In the genomic region with DNA sequence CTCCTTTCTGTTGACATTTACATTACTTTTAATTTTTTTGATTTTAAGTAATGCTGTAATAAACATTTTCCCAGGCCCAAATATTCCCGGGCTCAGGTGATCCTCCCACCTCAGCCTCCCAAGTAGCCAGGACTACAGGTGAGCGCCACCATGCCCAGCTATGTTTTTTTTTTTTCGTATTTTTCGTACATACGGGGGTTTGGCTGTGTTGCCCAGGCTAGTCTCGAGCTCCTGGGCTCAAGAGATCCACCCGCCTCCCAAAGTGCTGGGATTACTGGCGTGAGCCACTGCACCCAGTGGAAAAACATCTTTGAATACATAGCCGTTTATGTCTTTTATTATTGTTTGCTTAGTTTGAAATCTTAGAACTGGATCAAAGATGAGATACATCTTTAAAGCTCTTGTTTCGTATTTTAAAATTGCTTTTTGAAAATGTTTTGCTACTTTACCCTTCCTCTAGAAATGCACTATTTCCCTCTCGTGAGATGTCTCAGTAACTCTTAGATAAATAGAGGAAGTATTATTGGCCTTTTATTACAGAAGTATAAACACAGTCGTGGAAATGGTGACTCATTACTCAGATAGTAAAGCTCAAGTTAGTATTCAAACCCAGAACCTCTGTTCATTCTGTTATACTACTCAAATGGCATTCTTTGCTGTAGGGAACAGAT, we compare ENCODE assay signal across 8 cellular contexts. TPM values are rescaled to one million over a fixed set of nuclear protein-coding genes. Genes with fewer than 3 reads are reported as not detected.
A peak's percentile ranks its signal among the peaks of the same experiment; 100 is the strongest.
DNase-seq lines count a peak whose midpoint lies in the region; ATAC-seq and TF ChIP-seq lines count a peak whose summit lies in the region.

No MANE protein-coding gene starts in this region.

- no peak overlapping the region for H2BK15ac ChIP-seq in mesenchymal stem cell (ENCODE audit: low read depth, poor library complexity, severe bottlenecking)

- H2BK120ac ChIP-seq in mesenchymal stem cell (ENCODE audit: low read depth, low read length): peak overlapping the region; percentile 34

- H3K36me3 ChIP-seq in mesenchymal stem cell (ENCODE audit: control insufficient read depth in 1 of 2, insufficient read depth in 2 of 2, low read depth in 1 of 2, low read length in 2 of 2): peaks cover 0 to 5% of the 10 kb centered on the region in 2 experiments

- peak overlapping the region in 1 of 2 experiments; percentile 31 for H2BK12ac ChIP-seq in mesenchymal stem cell (ENCODE audit: low read length in 2 of 2)

- no peak overlapping the region for H2AK5ac ChIP-seq in mesenchymal stem cell (ENCODE audit: low read length, severe bottlenecking)

- no peak overlapping the region for H3K23ac ChIP-seq in mesenchymal stem cell (ENCODE audit: low read length in 2 of 2)

- peak overlapping the region; percentile 61 for H4K91ac ChIP-seq in mesenchymal stem cell (ENCODE audit: low read length)

- H3K14ac ChIP-seq in mesenchymal stem cell (ENCODE audit: low read length in 2 of 2): no peak overlapping the region

- peak overlapping the region; percentile 51 for H3K27ac ChIP-seq in mesenchymal stem cell (ENCODE audit: low read length, poor library complexity, severe bottlenecking)

- peaks cover 36% of the 10 kb centered on the region for H3K36me3 Mint-ChIP-seq in brain

- peak overlapping the region in 1 of 2 experiments; percentile 58 for H3K4ac ChIP-seq in mesenchymal stem cell (ENCODE audit: low read depth in 1 of 2, low read length in 2 of 2)

- peak overlapping the region; percentile 82 to 99 (median 95) for H3K4me3 Mint-ChIP-seq in brain

- no peaks in the 10 kb centered on the region for H3K27me3 ChIP-seq in mesenchymal stem cell (ENCODE audit: control insufficient read depth in 1 of 2, insufficient read depth in 1 of 2, low read length in 2 of 2)

- WGBS in mesenchymal stem cell: 36% methylated on average over 8 of the region's 12 CpGs

- H3K79me1 ChIP-seq in mesenchymal stem cell (replicated peaks; ENCODE audit: low read length, poor library complexity, severe bottlenecking): no peaks in the 10 kb centered on the region

- H3K27me3 Mint-ChIP-seq in brain: peaks cover 25% of the 10 kb centered on the region

- H3K27ac Mint-ChIP-seq in brain: peak overlapping the region; percentile 25 to 97 (median 67)

- TF ChIP-seq CTCF in brain (conservative IDR thresholded peaks at IDR 0.05) (no peak), omental fat pad (IDR thresholded peaks at IDR 0.05) (no peak)

- peaks cover 48% of the 10 kb centered on the region for H3K4me1 Mint-ChIP-seq in brain

- ATAC-seq in HG02938 (IDR thresholded peaks at IDR 0.05; ENCODE audit: unreplicated experiment) (no peak), HG02759 (IDR thresholded peaks at IDR 0.05; ENCODE audit: unreplicated experiment) (no peak), omental fat pad (ENCODE audit: low FRiP score) (no peak)

- H3K18ac ChIP-seq in mesenchymal stem cell (ENCODE audit: low read depth in 1 of 2, low read length in 2 of 2): peak overlapping the region; percentile 21 to 48

- peak overlapping the region; percentile 47 for H3K4me2 ChIP-seq in mesenchymal stem cell (ENCODE audit: low read length, poor library complexity, severe bottlenecking)

- H3K9ac ChIP-seq in mesenchymal stem cell (ENCODE audit: low read length): peak overlapping the region; percentile 97

- peak overlapping the region in 1 of 2 experiments; percentile 88 for H3K4me3 ChIP-seq in mesenchymal stem cell (ENCODE audit: insufficient read depth in 1 of 2, low read depth in 1 of 2, low read length in 2 of 2)

- H4K8ac ChIP-seq in mesenchymal stem cell (ENCODE audit: low read length): no peak overlapping the region

- H2BK5ac ChIP-seq in mesenchymal stem cell (ENCODE audit: low read depth, low read length, poor library complexity, severe bottlenecking): no peak overlapping the region

- peaks cover 3 to 14% (median 10%) of the 10 kb centered on the region in 5 experiments for H3K9me3 Mint-ChIP-seq in brain

- no peak overlapping the region for H2AFZ ChIP-seq in mesenchymal stem cell (ENCODE audit: low read depth, low read length)

- no peaks in the 10 kb centered on the region for H3K9me3 ChIP-seq in mesenchymal stem cell (ENCODE audit: control insufficient read depth, low read length)

- DNase-seq in NCI-H1436 treated with DMSO at 0.1 percent for 48 hours (lab: John Stamatoyannopoulos, UW) (peak; percentile 14), NCI-H1436 (lab: John Stamatoyannopoulos, UW) (no peak), NCI-H2029 treated with DMSO at 0.1 percent for 48 hours (lab: John Stamatoyannopoulos, UW) (peak; percentile 27), mesenchymal stem cell (peak; percentile 96), omental fat pad (ENCODE audit: low spot score) (no peak)

- peaks cover 3% of the 10 kb centered on the region for H3K4me1 ChIP-seq in mesenchymal stem cell (ENCODE audit: control insufficient read depth, insufficient read depth, low read depth, low read length)

RNA-seq across cellular contexts. Expression of gene SMCHD1, which starts 2.4 kb away (rescaled TPM):
- 5.5 TPM for polyA plus RNA-seq in brain (ENCODE audit: insufficient read depth, low read depth, low replicate concordance)
- 17.1 TPM for polyA plus RNA-seq in mesenchymal stem cell (2013, experiment 1 of 2)
- polyA plus RNA-seq in mesenchymal stem cell (2013, experiment 2 of 2): 17.8 TPM
- 100 to 1,000 TPM in 2 of 4 donors, 10 to 100 TPM in 2; 56.4 to 153 (median 87.3) TPM for total RNA-seq in omental fat pad

Comparison
In these comparisons a context has a peak if more than half of its experiments do, and no peak if none do; other contexts are left out.
1. DNase-seq: peak in NCI-H1436 treated with DMSO at 0.1 percent for 48 hours (single experiment), NCI-H2029 treated with DMSO at 0.1 percent for 48 hours (single experiment) and mesenchymal stem cell (single experiment); none in NCI-H1436 (single experiment) and omental fat pad (single experiment).